In genomic region chr6:106547556-106547955, GRCh38 we compare ENCODE assay signal across 9 cellular contexts.
A peak's percentile ranks its signal among the peaks of the same experiment; 100 is the strongest.
DNase-seq lines count a peak whose midpoint lies in the region; ATAC-seq and TF ChIP-seq lines count a peak whose summit lies in the region.
"Had no signal": no experiment of that assay in that cellular context is flagged by ENCODE, and none has a peak within 500 bp of the region (broad histone marks: within the 10 kb centered on the region; RNA-seq: fewer than 3 reads in every experiment).

No MANE protein-coding gene starts in this region.

- peak overlapping the region; percentile 1 for H3K4me3 Mint-ChIP-seq in activated T-cell treated with anti-CD3 and anti-CD28 coated beads, Interleukin-2, amount 50 U/mL, for 24 hours
- H3K4me3 Mint-ChIP-seq in activated naive CD8-positive, alpha-beta T cell treated with anti-CD3 and anti-CD28 coated beads, Interleukin-2, amount 50 U/mL, for 24 hours = no peak overlapping the region
- no peak overlapping the region for H3K4me3 Mint-ChIP-seq in mesothelial cell of epicardium

- no peak for DNase-seq in activated T-cell treated with anti-CD3 and anti-CD28 coated beads, Interleukin-2, amount 50 U/mL, for 24 hours
- DNase-seq in activated T-cell treated with anti-CD3 and anti-CD28 coated beads, Interleukin-2, amount 50 U/mL, for 1 hour = no peak
- no peak for DNase-seq in activated naive CD8-positive, alpha-beta T cell treated with anti-CD3 and anti-CD28 coated beads, Interleukin-2, amount 50 U/mL, for 24 hours
- DNase-seq in mesothelial cell of epicardium (ENCODE audit: low spot score in 2 of 2, unreplicated experiment in 2 of 2) = no peak
- DNase-seq in upper lobe of left lung = no peak
- no peak for DNase-seq in BE2C
- no peak for DNase-seq in head of caudate nucleus
- DNase-seq in GM10266 (ENCODE audit: extremely low spot score) = no peak
- DNase-seq: substantia nigra had no signal

- peak overlapping the region; percentile 2 to 70 (median 62) for H3K27ac ChIP-seq in upper lobe of left lung

- peaks cover 85% of the 10 kb centered on the region for H3K36me3 Mint-ChIP-seq in activated T-cell treated with anti-CD3 and anti-CD28 coated beads, Interleukin-2, amount 50 U/mL, for 24 hours (ENCODE audit: low read depth)
- peaks cover 69% of the 10 kb centered on the region for H3K36me3 Mint-ChIP-seq in activated naive CD8-positive, alpha-beta T cell treated with anti-CD3 and anti-CD28 coated beads, Interleukin-2, amount 50 U/mL, for 24 hours (ENCODE audit: low read depth)
- no peaks in the 10 kb centered on the region for H3K36me3 Mint-ChIP-seq in mesothelial cell of epicardium

- H3K36me3 ChIP-seq in upper lobe of left lung = peaks cover 4 to 14% (median 6%) of the 10 kb centered on the region in 4 donors
- no peaks in the 10 kb centered on the region for H3K36me3 ChIP-seq in BE2C

- no peak for ATAC-seq in activated naive CD8-positive, alpha-beta T cell treated with anti-CD3 and anti-CD28 coated beads, Interleukin-2, amount 50 U/mL, for 24 hours
- no peak for ATAC-seq in upper lobe of left lung (ENCODE audit: low FRiP score in 2 of 2)

- H3K27me3 Mint-ChIP-seq in activated T-cell treated with anti-CD3 and anti-CD28 coated beads, Interleukin-2, amount 50 U/mL, for 24 hours = no peaks in the 10 kb centered on the region
- no peaks in the 10 kb centered on the region for H3K27me3 Mint-ChIP-seq in activated naive CD8-positive, alpha-beta T cell treated with anti-CD3 and anti-CD28 coated beads, Interleukin-2, amount 50 U/mL, for 24 hours
- no peaks in the 10 kb centered on the region for H3K27me3 Mint-ChIP-seq in mesothelial cell of epicardium (ENCODE audit: low read depth)

- TF ChIP-seq EP300 in upper lobe of left lung (IDR thresholded peaks at IDR 0.05) = no peak

- intact Hi-C loops in head of caudate nucleus (cut with DNase I) = no loop called here

- H3K27me3 ChIP-seq in upper lobe of left lung (no peaks in the 10 kb centered on the region), BE2C (no peaks in the 10 kb centered on the region)

- WGBS in upper lobe of left lung, 2 donors = 60 to 70% methylated on average over 1 of the region's 1 CpG

- no peak for TF ChIP-seq CTCF in mesothelial cell of epicardium (IDR thresholded peaks at IDR 0.05; ENCODE audit: unreplicated experiment)
- no peak for TF ChIP-seq CTCF in upper lobe of left lung (IDR thresholded peaks at IDR 0.05)
- TF ChIP-seq CTCF in BE2C (IDR thresholded peaks at IDR 0.05; ENCODE audit: low read depth, low read length) = no peak
- TF ChIP-seq CTCF in GM10266 (IDR thresholded peaks at IDR 0.05; ENCODE audit: control insufficient read depth, insufficient read depth, low read depth, missing control alignments) = no peak

- peaks cover 62% of the 10 kb centered on the region for H3K4me1 Mint-ChIP-seq in activated T-cell treated with anti-CD3 and anti-CD28 coated beads, Interleukin-2, amount 50 U/mL, for 24 hours (ENCODE audit: low read depth)
- H3K4me1 Mint-ChIP-seq in activated naive CD8-positive, alpha-beta T cell treated with anti-CD3 and anti-CD28 coated beads, Interleukin-2, amount 50 U/mL, for 24 hours = peaks cover 58% of the 10 kb centered on the region
- peaks cover 18% of the 10 kb centered on the region for H3K4me1 Mint-ChIP-seq in mesothelial cell of epicardium

- H3K4me3 ChIP-seq in upper lobe of left lung = no peak overlapping the region
- no peak overlapping the region for H3K4me3 ChIP-seq in BE2C (ENCODE audit: low read depth, low read length)

- no peak for TF ChIP-seq POLR2A in upper lobe of left lung (IDR thresholded peaks at IDR 0.05)

- peak overlapping the region; percentile 94 for H3K27ac Mint-ChIP-seq in activated T-cell treated with anti-CD3 and anti-CD28 coated beads, Interleukin-2, amount 50 U/mL, for 24 hours
- peak overlapping the region; percentile 84 for H3K27ac Mint-ChIP-seq in activated naive CD8-positive, alpha-beta T cell treated with anti-CD3 and anti-CD28 coated beads, Interleukin-2, amount 50 U/mL, for 24 hours
- peak overlapping the region; percentile 86 for H3K27ac Mint-ChIP-seq in mesothelial cell of epicardium

- H3K9me3 ChIP-seq in upper lobe of left lung (no peaks in the 10 kb centered on the region), BE2C (no peaks in the 10 kb centered on the region)

- H3K4me1 ChIP-seq in upper lobe of left lung (peaks cover 12 to 24% (median 20%) of the 10 kb centered on the region in 4 donors), BE2C (no peaks in the 10 kb centered on the region)

- H3K9me3 Mint-ChIP-seq in activated T-cell treated with anti-CD3 and anti-CD28 coated beads, Interleukin-2, amount 50 U/mL, for 24 hours = no peaks in the 10 kb centered on the region
- peaks cover 3% of the 10 kb centered on the region for H3K9me3 Mint-ChIP-seq in activated naive CD8-positive, alpha-beta T cell treated with anti-CD3 and anti-CD28 coated beads, Interleukin-2, amount 50 U/mL, for 24 hours
- H3K9me3 Mint-ChIP-seq in mesothelial cell of epicardium = peaks cover 7% of the 10 kb centered on the region
